7 cellular contexts compared by ENCODE assay signal in genomic region chr17:8253801-8254200, GRCh38. TPM values are rescaled to one million over a fixed set of nuclear protein-coding genes. Genes with fewer than 3 reads are reported as not detected.
DNase-seq lines count a peak whose midpoint lies in the region; ATAC-seq and TF ChIP-seq lines count a peak whose summit lies in the region.
"Had no signal": no experiment of that assay in that cellular context is flagged by ENCODE, and none has a peak within 500 bp of the region (broad histone marks: within the 10 kb centered on the region; RNA-seq: fewer than 3 reads in every experiment).

No MANE protein-coding gene starts in this region.

- peak; percentile 22 for TF ChIP-seq CTCF in psoas muscle (IDR thresholded peaks at IDR 0.05)

- H3K4me3 ChIP-seq in psoas muscle = no peak overlapping the region
- H3K4me3 ChIP-seq: Peyer's patch had no signal

- peaks cover 10 to 47% of the 10 kb centered on the region in 2 donors for H3K36me3 ChIP-seq in psoas muscle (ENCODE audit: insufficient read depth in 1 of 2, low read depth in 1 of 2)

- H3K27me3 ChIP-seq in psoas muscle (ENCODE audit: insufficient read depth in 3 of 3, low read length in 2 of 3) = no peaks in the 10 kb centered on the region
- H3K27me3 ChIP-seq: Peyer's patch had no signal

- 51 to 66% (median 55%) methylated on average over 8 of the region's 8 CpGs for WGBS in psoas muscle, 3 donors

- peak; percentile 11 for DNase-seq in NCI-H1694 (lab: John Stamatoyannopoulos, UW)
- peak; percentile 31 to 69 for DNase-seq in dermis microvascular lymphatic vessel endothelial cell (ENCODE audit: low read depth in 2 of 2)
- DNase-seq in psoas muscle = no peak
- no peak for DNase-seq in NCI-H1092 (lab: John Stamatoyannopoulos, UW)
- DNase-seq in amniotic stem cell (lab: John Stamatoyannopoulos, UW) = no peak

- no peak overlapping the region for H3K27ac ChIP-seq in psoas muscle
- H3K27ac ChIP-seq: Peyer's patch had no signal

- intact Hi-C loops in psoas muscle (cut with DNase I) = loop anchor here (5.0 to 10.0 kb wide), 2 partner anchors 34 to 111 kb away; partner anchors contain the start of gene RANGRF (in 1 of the 2)

- H3K4me1 ChIP-seq in psoas muscle = peaks cover 5% of the 10 kb centered on the region

- H3K9me3 ChIP-seq in psoas muscle = no peaks in the 10 kb centered on the region
- H3K9me3 ChIP-seq: Peyer's patch had no signal

- no peak for ATAC-seq in psoas muscle

RNA-seq across cellular contexts. Expression of gene PFAS, which starts 4.7 kb away (rescaled TPM):
- total RNA-seq in dermis microvascular lymphatic vessel endothelial cell (19.0 and 23.9 TPM in 2 replicates), psoas muscle (10 to 100 TPM; 10.7 to 15.6 (median 13.3) TPM)
- 10 to 100 TPM in 1 of 3 donors, 1 to 10 TPM in 2; 4.9 to 10.0 (median 7.5) TPM for polyA plus RNA-seq in psoas muscle

RNA-seq across cellular contexts. Expression of gene CTC1, which starts 5.9 kb away (rescaled TPM):
- total RNA-seq in dermis microvascular lymphatic vessel endothelial cell (3.6 and 7.0 TPM in 2 replicates), psoas muscle (10 to 100 TPM; 11.0 to 19.6 (median 13.7) TPM)
- polyA plus RNA-seq in psoas muscle = 1 to 10 TPM; 2.7 to 6.3 (median 4.6) TPM

RNA-seq across cellular contexts. Expression of gene RANGRF, which starts 34.7 kb away (rescaled TPM):
- total RNA-seq in dermis microvascular lymphatic vessel endothelial cell (10.4 and 13.4 TPM in 2 replicates), psoas muscle (10 to 100 TPM in 3 of 4 donors, 1 to 10 TPM in 1; 9.0 to 16.3 (median 11.7) TPM)
- 10 to 100 TPM; 17.8 to 24.3 (median 22.1) TPM for polyA plus RNA-seq in psoas muscle

RNA-seq across cellular contexts. Expression of gene SLC25A35, which starts 41.4 kb away (rescaled TPM):
- 0.39 and 0.63 TPM in 2 replicates for total RNA-seq in dermis microvascular lymphatic vessel endothelial cell
- 1 to 10 TPM in 3 of 4 donors, under 1 TPM in 1; 0.69 to 2.5 (median 1.5) TPM for total RNA-seq in psoas muscle
- polyA plus RNA-seq in psoas muscle = 1 to 10 TPM in 2 of 3 donors, under 1 TPM in 1; 0.82 to 4.2 (median 1.1) TPM

RNA-seq across cellular contexts. Expression of gene AURKB, which starts 43.4 kb away (rescaled TPM):
- total RNA-seq in dermis microvascular lymphatic vessel endothelial cell (15.4 and 30.7 TPM in 2 replicates), psoas muscle (1 to 10 TPM in 1 of 4 donors, not detected in 3; 1.1 TPM)
- polyA plus RNA-seq in psoas muscle = under 1 TPM in 1 of 3 donors, not detected in 2; 0.39 TPM
- total RNA-seq: mesenteric fat pad had no signal

Comparison
In these comparisons a context has a peak if more than half of its experiments do, and no peak if none do; other contexts are left out.
1. DNase-seq: peak in NCI-H1694 (single experiment) and dermis microvascular lymphatic vessel endothelial cell (2 of 2); none in psoas muscle (0 of 2), NCI-H1092 (single experiment) and amniotic stem cell (single experiment).